2 cellular contexts compared by ENCODE assay signal in the genomic region with DNA sequence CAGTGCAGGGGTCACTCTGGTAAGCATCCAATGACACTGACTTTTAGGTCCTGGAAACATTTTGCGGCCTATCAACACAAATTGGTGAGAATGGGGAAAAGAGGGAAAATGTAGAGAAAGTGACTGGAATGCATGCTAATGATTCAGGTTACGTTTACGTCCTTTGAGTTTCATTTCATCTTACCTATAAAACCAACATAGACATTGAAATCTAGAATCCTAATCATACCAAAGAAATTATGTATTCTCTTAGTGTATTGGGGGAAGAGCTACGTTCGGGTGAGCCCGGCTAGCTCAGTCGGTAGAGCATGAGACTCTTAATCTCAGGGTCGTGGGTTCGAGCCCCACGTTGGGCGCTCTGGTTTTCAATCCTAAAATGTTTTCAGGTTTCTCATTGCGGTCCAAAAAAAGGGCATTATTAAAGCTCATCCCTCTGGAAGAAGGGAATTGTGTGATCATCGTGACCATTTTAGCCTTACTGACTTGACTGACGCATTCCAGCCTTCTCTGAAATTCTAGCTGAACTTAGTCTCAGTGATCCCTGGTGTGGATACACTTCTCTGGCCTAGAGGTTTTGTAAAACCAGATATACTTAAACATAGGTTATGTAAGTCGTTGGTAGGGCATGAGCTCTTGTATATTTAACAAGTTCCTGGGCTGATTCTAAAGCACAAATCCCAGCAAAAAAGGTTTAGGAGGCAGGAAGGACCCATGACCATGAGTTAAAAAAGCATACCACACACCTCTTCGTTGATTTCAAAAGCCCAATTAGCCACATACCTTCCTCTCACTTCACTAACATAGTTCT.
A peak's percentile ranks its signal among the peaks of the same experiment; 100 is the strongest.
TF ChIP-seq lines count a peak whose summit lies in the region.

No MANE protein-coding gene starts in this region.

TF ChIP-seq in Ishikawa, 13 proteins besides CTCF, POLR2A, EP300 and RAD21 (continued from another document):
- no peak for TF ChIP-seq CEBPB (IDR thresholded peaks at IDR 0.05)
- TF ChIP-seq TEAD4 (IDR thresholded peaks at IDR 0.05) = peak; percentile 88
- TF ChIP-seq TCF12 (IDR thresholded peaks at IDR 0.05; ENCODE audit: low read depth) = 0 out of 2 replicates have a peak, but pooled peaks have one; percentile 14
- no peak for TF ChIP-seq EGR1 (IDR thresholded peaks at IDR 0.05)

TF ChIP-seq in SK-N-SH, 30 proteins besides CTCF, POLR2A, EP300 and RAD21:
- TF ChIP-seq TCF12 (IDR thresholded peaks at IDR 0.05) (no peak), MEF2A (IDR thresholded peaks at IDR 0.05; ENCODE audit: borderline replicate concordance, low read depth) (peak; percentile 36; the same call in 1 of the 2 replicates), TEAD4 (IDR thresholded peaks at IDR 0.05; ENCODE audit: borderline replicate concordance, insufficient read depth) (no peak; the same call in none of the 2 replicates), GABPA (IDR thresholded peaks at IDR 0.05; ENCODE audit: low read depth) (no peak), TAF1 (IDR thresholded peaks at IDR 0.05; ENCODE audit: borderline replicate concordance, low read depth, low read length) (peak; percentile 26; the same call in 1 of the 2 replicates), YY1 (IDR thresholded peaks at IDR 0.05; ENCODE audit: low read depth) (0 out of 2 replicates have a peak, but pooled peaks have one; percentile 24), EZH2phosphoT487 (IDR thresholded peaks at IDR 0.05; ENCODE audit: borderline replicate concordance, low read depth) (no peak), POLR2AphosphoS5 (IDR thresholded peaks at IDR 0.05; ENCODE audit: low read depth, low read length) (no peak), JUND (IDR thresholded peaks at IDR 0.05) (no peak), RCOR1 (IDR thresholded peaks at IDR 0.05; ENCODE audit: low read length) (no peak), NFIC (IDR thresholded peaks at IDR 0.05; ENCODE audit: borderline replicate concordance) (no peak), FOSL2 (IDR thresholded peaks at IDR 0.05; ENCODE audit: borderline replicate concordance, low read depth) (peak; percentile 63; the same call in 1 of the 2 replicates), GATA2 (CRISPR knock-in tag; IDR thresholded peaks at IDR 0.05) (no peak), RFX5 (IDR thresholded peaks at IDR 0.05; ENCODE audit: low read length) (no peak), MXI1 (IDR thresholded peaks at IDR 0.05; ENCODE audit: low read depth, low read length) (no peak), SMC3 (IDR thresholded peaks at IDR 0.05; ENCODE audit: low read depth, low read length) (no peak), SIN3A (IDR thresholded peaks at IDR 0.05; ENCODE audit: borderline replicate concordance, low read depth, low read length) (no peak), RXRA (IDR thresholded peaks at IDR 0.05; ENCODE audit: borderline replicate concordance, low read depth) (peak; percentile 80; the same call in 1 of the 2 replicates), FOXM1 (IDR thresholded peaks at IDR 0.05; ENCODE audit: low read depth) (no peak), FOXJ3 (CRISPR knock-in tag; IDR thresholded peaks at IDR 0.05) (no peak), CHD2 (IDR thresholded peaks at IDR 0.05; ENCODE audit: low read length, partially characterized antibody) (no peak), NRF1 (IDR thresholded peaks at IDR 0.05; ENCODE audit: low read depth, low read length) (no peak), ELF1 (IDR thresholded peaks at IDR 0.05) (no peak)
- TF ChIP-seq, protein P1, sequence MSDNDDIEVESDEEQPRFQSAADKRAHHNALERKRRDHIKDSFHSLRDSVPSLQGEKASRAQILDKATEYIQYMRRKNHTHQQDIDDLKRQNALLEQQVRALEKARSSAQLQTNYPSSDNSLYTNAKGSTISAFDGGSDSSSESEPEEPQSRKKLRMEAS (IDR thresholded peaks at IDR 0.05; ENCODE audit: low read depth) = no peak
- TF ChIP-seq, protein P2, sequence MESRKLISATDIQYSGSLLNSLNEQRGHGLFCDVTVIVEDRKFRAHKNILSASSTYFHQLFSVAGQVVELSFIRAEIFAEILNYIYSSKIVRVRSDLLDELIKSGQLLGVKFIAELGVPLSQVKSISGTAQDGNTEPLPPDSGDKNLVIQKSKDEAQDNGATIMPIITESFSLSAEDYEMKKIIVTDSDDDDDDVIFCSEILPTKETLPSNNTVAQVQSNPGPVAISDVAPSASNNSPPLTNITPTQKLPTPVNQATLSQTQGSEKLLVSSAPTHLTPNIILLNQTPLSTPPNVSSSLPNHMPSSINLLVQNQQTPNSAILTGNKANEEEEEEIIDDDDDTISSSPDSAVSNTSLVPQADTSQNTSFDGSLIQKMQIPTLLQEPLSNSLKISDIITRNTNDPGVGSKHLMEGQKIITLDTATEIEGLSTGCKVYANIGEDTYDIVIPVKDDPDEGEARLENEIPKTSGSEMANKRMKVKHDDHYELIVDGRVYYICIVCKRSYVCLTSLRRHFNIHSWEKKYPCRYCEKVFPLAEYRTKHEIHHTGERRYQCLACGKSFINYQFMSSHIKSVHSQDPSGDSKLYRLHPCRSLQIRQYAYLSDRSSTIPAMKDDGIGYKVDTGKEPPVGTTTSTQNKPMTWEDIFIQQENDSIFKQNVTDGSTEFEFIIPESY (IDR thresholded peaks at IDR 0.05; ENCODE audit: borderline replicate concordance, low read depth) = no peak
- TF ChIP-seq, protein P3, sequence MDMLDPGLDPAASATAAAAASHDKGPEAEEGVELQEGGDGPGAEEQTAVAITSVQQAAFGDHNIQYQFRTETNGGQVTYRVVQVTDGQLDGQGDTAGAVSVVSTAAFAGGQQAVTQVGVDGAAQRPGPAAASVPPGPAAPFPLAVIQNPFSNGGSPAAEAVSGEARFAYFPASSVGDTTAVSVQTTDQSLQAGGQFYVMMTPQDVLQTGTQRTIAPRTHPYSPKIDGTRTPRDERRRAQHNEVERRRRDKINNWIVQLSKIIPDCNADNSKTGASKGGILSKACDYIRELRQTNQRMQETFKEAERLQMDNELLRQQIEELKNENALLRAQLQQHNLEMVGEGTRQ (IDR thresholded peaks at IDR 0.05; ENCODE audit: borderline replicate concordance, low read depth, low read length) = no peak
- TF ChIP-seq, protein P4, sequence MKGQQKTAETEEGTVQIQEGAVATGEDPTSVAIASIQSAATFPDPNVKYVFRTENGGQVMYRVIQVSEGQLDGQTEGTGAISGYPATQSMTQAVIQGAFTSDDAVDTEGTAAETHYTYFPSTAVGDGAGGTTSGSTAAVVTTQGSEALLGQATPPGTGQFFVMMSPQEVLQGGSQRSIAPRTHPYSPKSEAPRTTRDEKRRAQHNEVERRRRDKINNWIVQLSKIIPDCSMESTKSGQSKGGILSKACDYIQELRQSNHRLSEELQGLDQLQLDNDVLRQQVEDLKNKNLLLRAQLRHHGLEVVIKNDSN (IDR thresholded peaks at IDR 0.05; ENCODE audit: borderline replicate concordance, low read depth) = 0 out of 2 replicates have a peak, but pooled peaks have one; percentile 14
- TF ChIP-seq, protein P5, sequence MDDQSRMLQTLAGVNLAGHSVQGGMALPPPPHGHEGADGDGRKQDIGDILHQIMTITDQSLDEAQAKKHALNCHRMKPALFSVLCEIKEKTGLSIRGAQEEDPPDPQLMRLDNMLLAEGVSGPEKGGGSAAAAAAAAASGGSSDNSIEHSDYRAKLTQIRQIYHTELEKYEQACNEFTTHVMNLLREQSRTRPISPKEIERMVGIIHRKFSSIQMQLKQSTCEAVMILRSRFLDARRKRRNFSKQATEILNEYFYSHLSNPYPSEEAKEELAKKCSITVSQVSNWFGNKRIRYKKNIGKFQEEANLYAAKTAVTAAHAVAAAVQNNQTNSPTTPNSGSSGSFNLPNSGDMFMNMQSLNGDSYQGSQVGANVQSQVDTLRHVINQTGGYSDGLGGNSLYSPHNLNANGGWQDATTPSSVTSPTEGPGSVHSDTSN (IDR thresholded peaks at IDR 0.05) = peak; percentile 66
- TF ChIP-seq, protein P6, sequence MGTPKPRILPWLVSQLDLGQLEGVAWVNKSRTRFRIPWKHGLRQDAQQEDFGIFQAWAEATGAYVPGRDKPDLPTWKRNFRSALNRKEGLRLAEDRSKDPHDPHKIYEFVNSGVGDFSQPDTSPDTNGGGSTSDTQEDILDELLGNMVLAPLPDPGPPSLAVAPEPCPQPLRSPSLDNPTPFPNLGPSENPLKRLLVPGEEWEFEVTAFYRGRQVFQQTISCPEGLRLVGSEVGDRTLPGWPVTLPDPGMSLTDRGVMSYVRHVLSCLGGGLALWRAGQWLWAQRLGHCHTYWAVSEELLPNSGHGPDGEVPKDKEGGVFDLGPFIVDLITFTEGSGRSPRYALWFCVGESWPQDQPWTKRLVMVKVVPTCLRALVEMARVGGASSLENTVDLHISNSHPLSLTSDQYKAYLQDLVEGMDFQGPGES (IDR thresholded peaks at IDR 0.05; ENCODE audit: low read depth, low read length) = no peak
- TF ChIP-seq, protein P7, sequence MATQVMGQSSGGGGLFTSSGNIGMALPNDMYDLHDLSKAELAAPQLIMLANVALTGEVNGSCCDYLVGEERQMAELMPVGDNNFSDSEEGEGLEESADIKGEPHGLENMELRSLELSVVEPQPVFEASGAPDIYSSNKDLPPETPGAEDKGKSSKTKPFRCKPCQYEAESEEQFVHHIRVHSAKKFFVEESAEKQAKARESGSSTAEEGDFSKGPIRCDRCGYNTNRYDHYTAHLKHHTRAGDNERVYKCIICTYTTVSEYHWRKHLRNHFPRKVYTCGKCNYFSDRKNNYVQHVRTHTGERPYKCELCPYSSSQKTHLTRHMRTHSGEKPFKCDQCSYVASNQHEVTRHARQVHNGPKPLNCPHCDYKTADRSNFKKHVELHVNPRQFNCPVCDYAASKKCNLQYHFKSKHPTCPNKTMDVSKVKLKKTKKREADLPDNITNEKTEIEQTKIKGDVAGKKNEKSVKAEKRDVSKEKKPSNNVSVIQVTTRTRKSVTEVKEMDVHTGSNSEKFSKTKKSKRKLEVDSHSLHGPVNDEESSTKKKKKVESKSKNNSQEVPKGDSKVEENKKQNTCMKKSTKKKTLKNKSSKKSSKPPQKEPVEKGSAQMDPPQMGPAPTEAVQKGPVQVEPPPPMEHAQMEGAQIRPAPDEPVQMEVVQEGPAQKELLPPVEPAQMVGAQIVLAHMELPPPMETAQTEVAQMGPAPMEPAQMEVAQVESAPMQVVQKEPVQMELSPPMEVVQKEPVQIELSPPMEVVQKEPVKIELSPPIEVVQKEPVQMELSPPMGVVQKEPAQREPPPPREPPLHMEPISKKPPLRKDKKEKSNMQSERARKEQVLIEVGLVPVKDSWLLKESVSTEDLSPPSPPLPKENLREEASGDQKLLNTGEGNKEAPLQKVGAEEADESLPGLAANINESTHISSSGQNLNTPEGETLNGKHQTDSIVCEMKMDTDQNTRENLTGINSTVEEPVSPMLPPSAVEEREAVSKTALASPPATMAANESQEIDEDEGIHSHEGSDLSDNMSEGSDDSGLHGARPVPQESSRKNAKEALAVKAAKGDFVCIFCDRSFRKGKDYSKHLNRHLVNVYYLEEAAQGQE (IDR thresholded peaks at IDR 0.05; ENCODE audit: low read depth, low read length) = no peak
